In genomic region chr12:64950899-64951298, GRCh38 we compare ENCODE assay signal across 20 cellular contexts.
DNase-seq lines count a peak whose midpoint lies in the region; ATAC-seq lines count a peak whose summit lies in the region.
"Had no signal": no experiment of that assay in that cellular context is flagged by ENCODE, and none has a peak within 500 bp of the region (broad histone marks: within the 10 kb centered on the region; RNA-seq: fewer than 3 reads in every experiment).

No MANE protein-coding gene starts in this region.

- DNase-seq in LHCN-M2 (ENCODE audit: low read depth) = peak; percentile 68
- DNase-seq in dermis blood vessel endothelial cell = peak; percentile 17
- peak; percentile 34 for DNase-seq in foreskin melanocyte
- DNase-seq in stimulated activated CD4-positive, alpha-beta T cell treated with anti-CD3 and anti-CD28 coated beads, Interleukin-4, amount 100 ng/mL, for 1 hour = no peak
- DNase-seq in left cardiac atrium = no peak
- DNase-seq in SIG-M5 (lab: John Stamatoyannopoulos, UW) = no peak
- DNase-seq in NCI-H2196 (lab: John Stamatoyannopoulos, UW; ENCODE audit: unreplicated experiment) = no peak
- DNase-seq: CD4-positive, CD25-positive, alpha-beta regulatory T cell; GM23248; H9; Kasumi-1; NCI-H1105 treated with DMSO at 0.1 percent for 48 hours; NCI-H146; NCI-H1930; NCI-H2107; NCI-H2227 treated with DMSO at 0.1 percent for 48 hours; NCI-H526 treated with DMSO at 0.1 percent for 48 hours; PC-9 had no signal

- intact Hi-C loops in left cardiac atrium (cut with DNase I) = no loop called here

- no peak for ATAC-seq in left cardiac atrium
- ATAC-seq: K562, Right ventricle myocardium inferior had no signal

Comparison
In these comparisons a context has a peak if more than half of its experiments do, and no peak if none do; other contexts are left out.
1. DNase-seq: peak in LHCN-M2 (single experiment), dermis blood vessel endothelial cell (single experiment) and foreskin melanocyte (single experiment); none in stimulated activated CD4-positive, alpha-beta T cell treated with anti-CD3 and anti-CD28 coated beads, Interleukin-4, amount 100 ng/mL, for 1 hour (single experiment), left cardiac atrium (single experiment), SIG-M5 (single experiment) and NCI-H2196 (single experiment).